ENCODE assay signal across 9 cellular contexts in the genomic region with DNA sequence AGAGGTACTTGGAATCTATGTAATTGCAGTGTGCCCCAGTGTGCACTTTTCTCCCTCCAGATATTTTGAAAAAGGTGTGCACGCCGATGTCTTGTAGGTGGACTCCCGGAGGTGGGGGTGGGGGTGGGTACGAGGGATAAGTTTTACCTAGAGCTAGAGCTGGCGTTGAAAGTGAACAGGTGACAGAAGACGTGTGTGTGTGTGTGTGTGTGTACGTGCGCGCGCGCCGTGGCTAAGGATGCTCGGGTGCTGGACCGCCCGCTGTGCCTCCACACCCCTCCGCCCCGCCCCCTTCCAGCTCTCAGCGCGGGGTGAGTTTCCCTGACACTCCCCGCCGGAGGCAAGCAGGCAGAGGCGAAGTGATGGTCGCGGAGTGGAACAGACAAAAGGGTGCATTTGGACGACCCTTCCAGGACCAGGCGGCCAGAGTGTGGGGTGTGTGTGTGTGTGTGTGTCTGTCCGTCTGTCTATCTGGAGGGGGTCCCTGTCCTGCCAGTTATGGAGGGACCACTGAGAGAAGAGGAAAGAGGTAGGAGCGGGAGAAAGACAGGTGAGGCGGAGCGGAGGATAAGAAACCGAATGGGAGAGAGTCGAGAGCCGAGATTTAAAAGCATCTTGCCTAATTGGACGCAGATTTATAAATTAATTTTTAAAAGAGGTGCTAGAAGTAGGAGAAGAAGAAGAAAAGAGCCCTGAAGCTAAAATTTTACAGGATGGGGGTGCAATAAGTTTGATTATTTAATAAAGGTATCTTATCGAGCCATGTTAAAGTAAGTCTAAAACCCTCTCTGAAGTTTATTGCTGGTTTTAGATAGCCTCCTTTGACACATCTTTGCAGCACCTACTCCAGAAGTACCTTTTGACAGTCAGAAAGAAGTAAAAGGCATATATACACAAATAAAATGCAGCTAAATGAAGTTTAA.
DNase-seq lines count a peak whose midpoint lies in the region; ATAC-seq and TF ChIP-seq lines count a peak whose summit lies in the region.
"Had no signal": no experiment of that assay in that cellular context is flagged by ENCODE, and none has a peak within 500 bp of the region (broad histone marks: within the 10 kb centered on the region; RNA-seq: fewer than 3 reads in every experiment).

No MANE protein-coding gene starts in this region.

- DNase-seq in GM23248 (peak; percentile 2), WTC11 (ENCODE audit: low spot score) (peak; percentile 21), retina (peak; percentile 61), NCI-H146 (lab: John Stamatoyannopoulos, UW) (no peak)
- no peak for DNase-seq in stimulated activated CD4-positive, alpha-beta T cell treated with anti-CD3 and anti-CD28 coated beads, Interleukin-15, amount 100 ng/mL, for 24 hours
- no peak for DNase-seq in activated T-cell treated with anti-CD3 and anti-CD28 coated beads, Interleukin-2, amount 50 U/mL, for 1 hour
- DNase-seq: SHP77 treated with DMSO at 0.1 percent for 48 hours had no signal

- H3K4me1 ChIP-seq in GM23248 (ENCODE audit: insufficient read depth) (no peaks in the 10 kb centered on the region; the same call in 1 of the 2 replicates), iPS-18a (ENCODE audit: control insufficient read depth, low read depth, low read length) (peaks cover 6% of the 10 kb centered on the region)

- H4K20me1 ChIP-seq in GM23248 (ENCODE audit: insufficient read depth): no peaks in the 10 kb centered on the region

- H3K9ac ChIP-seq in GM23248 (no peak overlapping the region), iPS-18a (ENCODE audit: low read length) (no peak overlapping the region)

- H3K27ac Mint-ChIP-seq in WTC11: no peak overlapping the region

- peaks cover 72% of the 10 kb centered on the region for H3K27me3 Mint-ChIP-seq in WTC11 (ENCODE audit: low read depth)

- no peaks in the 10 kb centered on the region for H3K79me2 ChIP-seq in GM23248 (ENCODE audit: insufficient read depth)

- POLR2A ChIA-PET in WTC11 (lab: Charles Lee): interaction anchor here (0.6 to 1.0 kb wide), 2 partner anchors 9 to 12 kb away, joined by 3 read pairs; no protein-coding TSS in a partner anchor

- no peak overlapping the region for H3K4me3 ChIP-seq in GM23248
- H3K4me3 ChIP-seq in iPS-18a (ENCODE audit: low read length): peak overlapping the region; percentile 69

- no peaks in the 10 kb centered on the region for H3K9me3 ChIP-seq in GM23248 (ENCODE audit: low read depth)
- H3K9me3 ChIP-seq in iPS-18a (ENCODE audit: control insufficient read depth, low read depth, low read length): no peaks in the 10 kb centered on the region

- in situ Hi-C loops in GM23248 (cut with MboI): no loop called here

- H3K36me3 Mint-ChIP-seq in WTC11: no peaks in the 10 kb centered on the region

- no peak for TF ChIP-seq CTCF in WTC11 (IDR thresholded peaks at IDR 0.05)

- no peak overlapping the region for H3K4me2 ChIP-seq in GM23248 (ENCODE audit: unreplicated experiment)

- H3K9me2 ChIP-seq in GM23248 (ENCODE audit: insufficient read depth): no peaks in the 10 kb centered on the region

- H2AFZ ChIP-seq in GM23248: peak overlapping the region; percentile 48; the same call in 1 of the 2 replicates

- peaks cover 8% of the 10 kb centered on the region for H3K4me1 Mint-ChIP-seq in WTC11

- H3K9me3 Mint-ChIP-seq in WTC11: no peaks in the 10 kb centered on the region

- H3K36me3 ChIP-seq in GM23248 (ENCODE audit: low read depth) (no peaks in the 10 kb centered on the region), iPS-18a (ENCODE audit: control insufficient read depth, low read depth, low read length) (no peaks in the 10 kb centered on the region)

- H3K27me3 ChIP-seq in GM23248 (replicated peaks; ENCODE audit: insufficient read depth) (peaks cover 30% of the 10 kb centered on the region), iPS-18a (ENCODE audit: control insufficient read depth, insufficient read depth, low read length) (peaks cover 69% of the 10 kb centered on the region)

- H3K4me3 Mint-ChIP-seq in WTC11: peak overlapping the region; percentile 84

- ATAC-seq in WTC11 (no peak), HG02763 (IDR thresholded peaks at IDR 0.05; ENCODE audit: unreplicated experiment) (no peak)

- no peaks in the 10 kb centered on the region for H3F3A ChIP-seq in GM23248 (ENCODE audit: insufficient read depth)

- 21 to 38% methylated on average over 20 to 35 of the region's 35 CpGs for WGBS in GM23248 (ENCODE audit: low coverage in 1 of 2, low lambda C conversion rate in 2 of 2, missing lambda C conversion rate in 2 of 2), 2 experiments

- H3K27ac ChIP-seq in GM23248 (no peak overlapping the region), iPS-18a (ENCODE audit: low read length) (no peak overlapping the region)

- CTCF ChIA-PET in WTC11 (lab: Charles Lee): no interaction called here

TF ChIP-seq in WTC11, 78 proteins besides CTCF, POLR2A, EP300 and RAD21 (continues in another document):
- TF ChIP-seq ZBTB21 (CRISPR knock-in tag; IDR thresholded peaks at IDR 0.05; ENCODE audit: borderline replicate concordance) (no peak), TEAD4 (CRISPR knock-in tag; IDR thresholded peaks at IDR 0.05) (no peak), OVOL2 (CRISPR knock-in tag; IDR thresholded peaks at IDR 0.05; ENCODE audit: borderline replicate concordance) (no peak), E2F1 (CRISPR knock-in tag; IDR thresholded peaks at IDR 0.05) (no peak), SMAD3 (CRISPR knock-in tag; IDR thresholded peaks at IDR 0.05; ENCODE audit: borderline replicate concordance) (no peak), RELA (CRISPR knock-in tag; IDR thresholded peaks at IDR 0.05; ENCODE audit: borderline replicate concordance) (no peak), IRF1 (CRISPR knock-in tag; IDR thresholded peaks at IDR 0.05) (no peak), ERG (CRISPR knock-in tag; IDR thresholded peaks at IDR 0.05) (no peak), ZNF423 (CRISPR knock-in tag; IDR thresholded peaks at IDR 0.05) (no peak), MAX (CRISPR knock-in tag; IDR thresholded peaks at IDR 0.05) (no peak)
- TF ChIP-seq, protein P1, sequence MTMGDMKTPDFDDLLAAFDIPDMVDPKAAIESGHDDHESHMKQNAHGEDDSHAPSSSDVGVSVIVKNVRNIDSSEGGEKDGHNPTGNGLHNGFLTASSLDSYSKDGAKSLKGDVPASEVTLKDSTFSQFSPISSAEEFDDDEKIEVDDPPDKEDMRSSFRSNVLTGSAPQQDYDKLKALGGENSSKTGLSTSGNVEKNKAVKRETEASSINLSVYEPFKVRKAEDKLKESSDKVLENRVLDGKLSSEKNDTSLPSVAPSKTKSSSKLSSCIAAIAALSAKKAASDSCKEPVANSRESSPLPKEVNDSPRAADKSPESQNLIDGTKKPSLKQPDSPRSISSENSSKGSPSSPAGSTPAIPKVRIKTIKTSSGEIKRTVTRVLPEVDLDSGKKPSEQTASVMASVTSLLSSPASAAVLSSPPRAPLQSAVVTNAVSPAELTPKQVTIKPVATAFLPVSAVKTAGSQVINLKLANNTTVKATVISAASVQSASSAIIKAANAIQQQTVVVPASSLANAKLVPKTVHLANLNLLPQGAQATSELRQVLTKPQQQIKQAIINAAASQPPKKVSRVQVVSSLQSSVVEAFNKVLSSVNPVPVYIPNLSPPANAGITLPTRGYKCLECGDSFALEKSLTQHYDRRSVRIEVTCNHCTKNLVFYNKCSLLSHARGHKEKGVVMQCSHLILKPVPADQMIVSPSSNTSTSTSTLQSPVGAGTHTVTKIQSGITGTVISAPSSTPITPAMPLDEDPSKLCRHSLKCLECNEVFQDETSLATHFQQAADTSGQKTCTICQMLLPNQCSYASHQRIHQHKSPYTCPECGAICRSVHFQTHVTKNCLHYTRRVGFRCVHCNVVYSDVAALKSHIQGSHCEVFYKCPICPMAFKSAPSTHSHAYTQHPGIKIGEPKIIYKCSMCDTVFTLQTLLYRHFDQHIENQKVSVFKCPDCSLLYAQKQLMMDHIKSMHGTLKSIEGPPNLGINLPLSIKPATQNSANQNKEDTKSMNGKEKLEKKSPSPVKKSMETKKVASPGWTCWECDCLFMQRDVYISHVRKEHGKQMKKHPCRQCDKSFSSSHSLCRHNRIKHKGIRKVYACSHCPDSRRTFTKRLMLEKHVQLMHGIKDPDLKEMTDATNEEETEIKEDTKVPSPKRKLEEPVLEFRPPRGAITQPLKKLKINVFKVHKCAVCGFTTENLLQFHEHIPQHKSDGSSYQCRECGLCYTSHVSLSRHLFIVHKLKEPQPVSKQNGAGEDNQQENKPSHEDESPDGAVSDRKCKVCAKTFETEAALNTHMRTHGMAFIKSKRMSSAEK (CRISPR knock-in tag; IDR thresholded peaks at IDR 0.05; ENCODE audit: borderline replicate concordance): no peak

Comparison
In these comparisons a context has a peak if more than half of its experiments do, and no peak if none do; other contexts are left out.
1. DNase-seq: peak in GM23248 (single experiment), WTC11 (single experiment) and retina (single experiment); none in NCI-H146 (single experiment), stimulated activated CD4-positive, alpha-beta T cell treated with anti-CD3 and anti-CD28 coated beads, Interleukin-15, amount 100 ng/mL, for 24 hours (single experiment) and activated T-cell treated with anti-CD3 and anti-CD28 coated beads, Interleukin-2, amount 50 U/mL, for 1 hour (single experiment).